16 cellular contexts compared by ENCODE assay signal in the genomic region with DNA sequence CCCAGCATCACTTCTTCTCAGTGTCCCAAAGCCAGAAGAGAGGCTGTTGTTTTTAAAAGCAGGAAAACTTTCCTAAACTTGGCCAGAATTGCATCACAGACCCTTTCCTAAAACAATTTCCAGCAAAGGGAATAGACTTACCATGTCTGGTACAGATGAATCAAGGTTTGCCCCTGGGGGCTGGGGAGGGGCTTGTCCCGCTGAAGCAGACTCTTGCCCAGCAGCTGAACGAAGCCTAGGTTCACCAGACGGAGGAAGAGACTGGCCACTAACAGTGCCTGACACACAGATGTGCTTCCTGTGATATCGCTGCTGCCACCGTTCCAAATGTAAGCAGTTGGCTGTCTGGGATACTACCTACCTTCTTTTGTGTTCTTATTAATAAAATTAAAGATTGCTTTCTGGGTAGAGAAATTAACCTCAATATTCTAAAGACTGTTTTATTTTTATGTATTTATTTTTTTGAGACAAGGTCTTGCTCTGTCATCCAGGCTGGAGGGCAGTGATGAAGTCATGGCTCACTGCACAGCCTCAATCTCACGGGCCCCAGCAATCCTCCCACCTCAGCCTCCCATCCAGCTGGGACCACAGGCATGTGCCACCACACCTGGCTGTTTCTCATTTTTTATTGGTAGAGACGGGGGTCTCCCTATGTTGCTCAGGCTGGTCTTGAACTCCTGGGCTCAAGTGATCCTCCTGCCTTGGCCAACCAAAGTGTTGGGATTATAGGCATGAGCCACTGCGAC. TPM values are rescaled to one million over a fixed set of nuclear protein-coding genes. Genes with fewer than 3 reads are reported as not detected.
DNase-seq lines count a peak whose midpoint lies in the region; ATAC-seq and TF ChIP-seq lines count a peak whose summit lies in the region.
"Had no signal": no experiment of that assay in that cellular context is flagged by ENCODE, and none has a peak within 500 bp of the region (broad histone marks: within the 10 kb centered on the region; RNA-seq: fewer than 3 reads in every experiment).

No MANE protein-coding gene starts in this region.

- peak overlapping the region; percentile 9 for H2BK5ac ChIP-seq in trophoblast cell (ENCODE audit: low read depth, low read length, poor library complexity)

- H3K4me1 ChIP-seq in Loucy (ENCODE audit: insufficient read depth, low read length, poor library complexity, severe bottlenecking) (peaks cover 63% of the 10 kb centered on the region), body of pancreas (peaks cover 41% of the 10 kb centered on the region), trophoblast cell (ENCODE audit: control insufficient read depth in 1 of 2, insufficient read depth in 2 of 2, low read length in 2 of 2) (peaks cover 11 to 13% of the 10 kb centered on the region in 2 experiments)

- H3F3A ChIP-seq in Loucy (ENCODE audit: low read depth) = peaks cover 6% of the 10 kb centered on the region; the same call in 1 of the 2 replicates

- no peak overlapping the region for H2AFZ ChIP-seq in Loucy (ENCODE audit: low read length)
- peak overlapping the region; percentile 46 for H2AFZ ChIP-seq in trophoblast cell (ENCODE audit: insufficient read depth, low read length, poor library complexity)

- peaks cover 26% of the 10 kb centered on the region for H3K79me2 ChIP-seq in Loucy (ENCODE audit: insufficient read depth, low read length)
- peaks cover 11% of the 10 kb centered on the region for H3K79me2 ChIP-seq in trophoblast cell (ENCODE audit: control insufficient read depth, insufficient read depth, low read length, poor library complexity)

- H3K4me3 ChIP-seq in Loucy (ENCODE audit: low read length, poor library complexity, severe bottlenecking) (peak overlapping the region; percentile 34), body of pancreas (no peak overlapping the region), trophoblast cell (ENCODE audit: low read depth, low read length) (no peak overlapping the region), MG63 (no peak overlapping the region)

- H3K79me1 ChIP-seq in trophoblast cell (ENCODE audit: low read length) = peaks cover 29% of the 10 kb centered on the region

- intact Hi-C loops in body of pancreas (cut with DNase I) = no loop called here

- H3K27me3 ChIP-seq in Loucy (ENCODE audit: insufficient read depth, low read length, poor library complexity, severe bottlenecking) = peaks cover 6% of the 10 kb centered on the region
- no peaks in the 10 kb centered on the region for H3K27me3 ChIP-seq in body of pancreas
- no peaks in the 10 kb centered on the region for H3K27me3 ChIP-seq in trophoblast cell (ENCODE audit: insufficient read depth, low read length)
- no peaks in the 10 kb centered on the region for H3K27me3 ChIP-seq in MG63

- no peaks in the 10 kb centered on the region for H3K9me3 ChIP-seq in Loucy (ENCODE audit: insufficient read depth, low read depth, low read length)
- H3K9me3 ChIP-seq in body of pancreas = no peaks in the 10 kb centered on the region
- no peaks in the 10 kb centered on the region for H3K9me3 ChIP-seq in trophoblast cell (ENCODE audit: insufficient read depth, low read depth, low read length)
- H3K9me3 ChIP-seq in MG63 = no peaks in the 10 kb centered on the region

- DNase-seq in body of pancreas (no peak), trophoblast cell (peak in 1 of 2 donors; percentile 35), MG63 (no peak), NCI-H2107 (lab: John Stamatoyannopoulos, UW) (no peak)
- DNase-seq: activated B cell treated with CpG ODN at 0.5 μM for 24 hours; activated CD8-positive, alpha-beta T cell treated with anti-CD3 and anti-CD28 coated beads, Interleukin-2, amount 10 ng/mL, durations not matched to agents 7 days and 5 days; activated naive CD8-positive, alpha-beta T cell treated with anti-CD3 and anti-CD28 coated beads for 36 hours; activated T-cell treated with anti-CD3 and anti-CD28 coated beads, Interleukin-2, amount 50 U/mL, for 48 hours; naive thymus-derived CD4-positive, alpha-beta T cell; NCI-H1436 treated with DMSO at 0.1 percent for 48 hours; NK-92 treated with Interleukin-12 subunit alpha and Interleukin-12 subunit beta, amount 100 ng/mL, for 24 hours; RPMI8226 had no signal

- peak overlapping the region; percentile 81 for H2BK12ac ChIP-seq in trophoblast cell (ENCODE audit: low read length)

- H3K23ac ChIP-seq in trophoblast cell (ENCODE audit: low read length) = no peak overlapping the region

- no peak overlapping the region for H4K12ac ChIP-seq in trophoblast cell (ENCODE audit: low read depth, low read length)

- H3K14ac ChIP-seq in trophoblast cell (ENCODE audit: low read length) = peak overlapping the region; percentile 57

- peak overlapping the region; percentile 67 for H3K9ac ChIP-seq in Loucy (ENCODE audit: low read depth, low read length, poor library complexity, severe bottlenecking)
- no peak overlapping the region for H3K9ac ChIP-seq in trophoblast cell (ENCODE audit: low read length)

- WGBS in body of pancreas, 2 donors = 85% methylated on average over 8 of the region's 8 CpGs
- WGBS in trophoblast cell (ENCODE audit: extremely low coverage, insufficient coverage, insufficient read length) = no CpG with 5 or more reads among the region's 8 CpGs

- ATAC-seq in body of pancreas = no peak
- ATAC-seq: activated CD8-positive, alpha-beta T cell treated with anti-CD3 and anti-CD28 coated beads, Interleukin-2, amount 10 ng/mL, durations not matched to agents 7 days and 5 days; naive thymus-derived CD4-positive, alpha-beta T cell had no signal

- H3K9me2 ChIP-seq in Loucy (replicated peaks; ENCODE audit: low read depth, low read length) = no peaks in the 10 kb centered on the region

- no peak for TF ChIP-seq POLR2A in body of pancreas (IDR thresholded peaks at IDR 0.05)

- peak overlapping the region; percentile 54 for H3K4me2 ChIP-seq in Loucy (ENCODE audit: low read depth, low read length, poor library complexity, severe bottlenecking)
- H3K4me2 ChIP-seq in trophoblast cell (ENCODE audit: low read length) = no peak overlapping the region

- peaks cover 5% of the 10 kb centered on the region for H4K20me1 ChIP-seq in Loucy (ENCODE audit: insufficient read depth, low read length, poor library complexity, severe bottlenecking)

- H3K27ac ChIP-seq in body of pancreas = peak overlapping the region in 3 of 4 donors; percentile 60 to 76 (median 62)
- H3K27ac ChIP-seq in trophoblast cell (ENCODE audit: low read depth, low read length) = no peak overlapping the region

- H3K36me3 ChIP-seq in Loucy (ENCODE audit: insufficient read depth, low read length) (no peaks in the 10 kb centered on the region), body of pancreas (replicated peaks in 1 of 2; ENCODE audit: insufficient read depth in 1 of 2, low read depth in 2 of 2) (no peaks in the 10 kb centered on the region), trophoblast cell (ENCODE audit: control insufficient read depth in 1 of 2, insufficient read depth in 2 of 2, low read length in 2 of 2) (no peaks in the 10 kb centered on the region), MG63 (peaks cover 9% of the 10 kb centered on the region)

- peak overlapping the region; percentile 35 for H4K91ac ChIP-seq in trophoblast cell (ENCODE audit: low read depth, low read length)

- H3K4ac ChIP-seq in trophoblast cell (ENCODE audit: low read depth, low read length) = no peak overlapping the region

- H2AK5ac ChIP-seq in trophoblast cell (ENCODE audit: low read length) = no peak overlapping the region

- no peak overlapping the region for H4K8ac ChIP-seq in trophoblast cell (ENCODE audit: low read depth, low read length)

- no peak for TF ChIP-seq CTCF in Loucy (conservative IDR thresholded peaks at IDR 0.05; ENCODE audit: low read length)
- no peak for TF ChIP-seq CTCF in body of pancreas (IDR thresholded peaks at IDR 0.05)

- no peak overlapping the region for H3K18ac ChIP-seq in trophoblast cell (ENCODE audit: low read length)

- peak overlapping the region; percentile 31 for H2BK120ac ChIP-seq in trophoblast cell (ENCODE audit: insufficient read depth, low read length, poor library complexity)

RNA-seq across cellular contexts. Expression of a gene that starts 13.5 kb away (rescaled TPM):
- total RNA-seq in body of pancreas = 1 to 10 TPM in 1 of 2 donors, under 1 TPM in 1; 0.52 to 4.6 TPM
- polyA plus RNA-seq in trophoblast cell (2013) = 0.23 and 0.50 TPM in 2 replicates
- 1.2 TPM in 1 of 2 replicates, not detected in the other for total RNA-seq in MG63 (2014; rRNA removed; shearing (Covaris generic); ENCODE audit: low replicate concordance)
- total RNA-seq: activated CD8-positive, alpha-beta T cell treated with anti-CD3 and anti-CD28 coated beads, Interleukin-2, amount 10 ng/mL, durations not matched to agents 7 days and 5 days; HT-29; naive thymus-derived CD4-positive, alpha-beta T cell; T-helper 1 cell treated with Interleukin-12 subunit alpha and Interleukin-12 subunit beta and Interleukin-4 antibody, amounts not matched to agents 30 ng/mL and 1 ng/mL, for 36 hours had no signal

RNA-seq across cellular contexts. Expression of a gene that starts 15.8 kb away (rescaled TPM):
- 10 to 100 TPM in 1 of 2 donors, 1 to 10 TPM in 1; 9.6 to 21.1 TPM for total RNA-seq in body of pancreas
- polyA plus RNA-seq in trophoblast cell (2013) = 5.7 and 6.8 TPM in 2 replicates
- total RNA-seq in MG63 (2014; rRNA removed; shearing (Covaris generic); ENCODE audit: low replicate concordance) = 7.6 and 14.0 TPM in 2 replicates
- total RNA-seq: HT-29; naive thymus-derived CD4-positive, alpha-beta T cell had no signal

RNA-seq across cellular contexts. Expression of a gene that starts 32.3 kb away (rescaled TPM):
- 10 to 100 TPM in 1 of 2 donors, 1 to 10 TPM in 1; 6.9 to 10.1 TPM for total RNA-seq in body of pancreas
- 19.9 and 21.5 TPM in 2 replicates for polyA plus RNA-seq in trophoblast cell (2013)
- 0.15 and 0.30 TPM in 2 replicates for total RNA-seq in MG63 (2014; rRNA removed; shearing (Covaris generic); ENCODE audit: low replicate concordance)
- total RNA-seq: activated B cell treated with CpG ODN at 0.5 μM for 24 hours; activated CD8-positive, alpha-beta T cell treated with anti-CD3 and anti-CD28 coated beads, Interleukin-2, amount 10 ng/mL, durations not matched to agents 7 days and 5 days; activated naive CD8-positive, alpha-beta T cell treated with anti-CD3 and anti-CD28 coated beads for 36 hours; lung microvascular endothelial cell; T-helper 1 cell treated with Interleukin-12 subunit alpha and Interleukin-12 subunit beta and Interleukin-4 antibody, amounts not matched to agents 30 ng/mL and 1 ng/mL, for 36 hours had no signal
- polyA plus RNA-seq: naive thymus-derived CD4-positive, alpha-beta T cell had no signal

RNA-seq across cellular contexts. Expression of a gene that starts 52.1 kb away (rescaled TPM):
- 10 to 100 TPM; 23.1 to 48.1 TPM for total RNA-seq in body of pancreas
- 11.1 and 11.6 TPM in 2 replicates for polyA plus RNA-seq in trophoblast cell (2013)
- total RNA-seq in MG63 (2014; rRNA removed; shearing (Covaris generic); ENCODE audit: low replicate concordance) = 5.9 and 20.9 TPM in 2 replicates
